Comparison of ENCODE assay signal across 1 cellular context in the genomic region with DNA sequence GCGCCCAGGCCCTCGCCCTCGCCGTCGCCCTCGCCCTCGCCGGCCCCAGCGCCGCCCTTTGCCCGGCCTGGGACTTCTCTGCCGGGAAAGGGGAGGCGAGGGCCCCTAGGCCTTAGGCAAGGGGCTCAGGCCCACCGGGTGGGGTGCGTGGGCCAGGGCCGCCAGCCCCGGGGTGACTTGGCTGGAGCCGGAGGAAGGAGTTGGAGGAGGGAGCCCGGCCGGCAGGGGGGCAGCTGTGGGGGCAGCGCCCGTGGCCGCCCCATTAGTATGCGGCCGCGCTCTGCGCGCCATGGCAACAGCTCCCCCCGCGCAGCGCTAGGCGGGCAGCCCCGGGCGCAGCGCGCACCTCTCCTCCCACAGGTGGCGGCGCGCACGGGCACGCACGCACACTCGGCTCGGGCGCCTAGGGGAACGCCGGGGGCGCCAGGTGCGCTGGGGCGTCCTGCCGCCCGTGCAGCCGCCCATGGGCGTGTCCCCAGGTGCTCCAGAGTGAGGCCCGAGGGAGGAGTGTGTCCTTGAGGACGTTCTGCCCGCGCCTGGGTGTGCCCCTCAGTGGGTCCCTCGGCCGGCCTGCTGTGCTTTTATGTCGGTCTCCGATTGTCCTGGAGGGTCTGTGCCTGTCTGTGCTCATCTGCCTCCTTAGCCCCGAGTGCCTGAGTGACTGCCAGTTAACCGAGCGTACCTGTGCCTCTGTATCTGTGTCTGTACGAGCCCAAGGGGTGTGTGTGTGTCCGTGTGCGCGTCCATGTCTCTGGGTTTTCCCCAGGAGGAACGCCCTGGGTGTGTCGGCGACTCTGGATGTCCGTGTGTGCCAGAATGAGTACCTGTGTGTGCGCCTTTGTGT.
TF ChIP-seq lines count a peak whose summit lies in the region.

No MANE protein-coding gene starts in this region.

TF ChIP-seq in HepG2, 621 proteins besides CTCF, POLR2A, EP300 and RAD21 (continued from another document and continues in another):
- TF ChIP-seq, protein P1, sequence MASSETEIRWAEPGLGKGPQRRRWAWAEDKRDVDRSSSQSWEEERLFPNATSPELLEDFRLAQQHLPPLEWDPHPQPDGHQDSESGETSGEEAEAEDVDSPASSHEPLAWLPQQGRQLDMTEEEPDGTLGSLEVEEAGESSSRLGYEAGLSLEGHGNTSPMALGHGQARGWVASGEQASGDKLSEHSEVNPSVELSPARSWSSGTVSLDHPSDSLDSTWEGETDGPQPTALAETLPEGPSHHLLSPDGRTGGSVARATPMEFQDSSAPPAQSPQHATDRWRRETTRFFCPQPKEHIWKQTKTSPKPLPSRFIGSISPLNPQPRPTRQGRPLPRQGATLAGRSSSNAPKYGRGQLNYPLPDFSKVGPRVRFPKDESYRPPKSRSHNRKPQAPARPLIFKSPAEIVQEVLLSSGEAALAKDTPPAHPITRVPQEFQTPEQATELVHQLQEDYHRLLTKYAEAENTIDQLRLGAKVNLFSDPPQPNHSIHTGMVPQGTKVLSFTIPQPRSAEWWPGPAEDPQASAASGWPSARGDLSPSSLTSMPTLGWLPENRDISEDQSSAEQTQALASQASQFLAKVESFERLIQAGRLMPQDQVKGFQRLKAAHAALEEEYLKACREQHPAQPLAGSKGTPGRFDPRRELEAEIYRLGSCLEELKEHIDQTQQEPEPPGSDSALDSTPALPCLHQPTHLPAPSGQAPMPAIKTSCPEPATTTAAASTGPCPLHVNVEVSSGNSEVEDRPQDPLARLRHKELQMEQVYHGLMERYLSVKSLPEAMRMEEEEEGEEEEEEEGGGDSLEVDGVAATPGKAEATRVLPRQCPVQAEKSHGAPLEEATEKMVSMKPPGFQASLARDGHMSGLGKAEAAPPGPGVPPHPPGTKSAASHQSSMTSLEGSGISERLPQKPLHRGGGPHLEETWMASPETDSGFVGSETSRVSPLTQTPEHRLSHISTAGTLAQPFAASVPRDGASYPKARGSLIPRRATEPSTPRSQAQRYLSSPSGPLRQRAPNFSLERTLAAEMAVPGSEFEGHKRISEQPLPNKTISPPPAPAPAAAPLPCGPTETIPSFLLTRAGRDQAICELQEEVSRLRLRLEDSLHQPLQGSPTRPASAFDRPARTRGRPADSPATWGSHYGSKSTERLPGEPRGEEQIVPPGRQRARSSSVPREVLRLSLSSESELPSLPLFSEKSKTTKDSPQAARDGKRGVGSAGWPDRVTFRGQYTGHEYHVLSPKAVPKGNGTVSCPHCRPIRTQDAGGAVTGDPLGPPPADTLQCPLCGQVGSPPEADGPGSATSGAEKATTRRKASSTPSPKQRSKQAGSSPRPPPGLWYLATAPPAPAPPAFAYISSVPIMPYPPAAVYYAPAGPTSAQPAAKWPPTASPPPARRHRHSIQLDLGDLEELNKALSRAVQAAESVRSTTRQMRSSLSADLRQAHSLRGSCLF (CRISPR knock-in tag; IDR thresholded peaks at IDR 0.05; ENCODE audit: borderline replicate concordance), result no peak
- no peak for TF ChIP-seq MIXL1 (CRISPR knock-in tag; IDR thresholded peaks at IDR 0.05)
- no peak for TF ChIP-seq ZNF253 (CRISPR knock-in tag; IDR thresholded peaks at IDR 0.05; ENCODE audit: borderline replicate concordance)
- TF ChIP-seq, protein P2, sequence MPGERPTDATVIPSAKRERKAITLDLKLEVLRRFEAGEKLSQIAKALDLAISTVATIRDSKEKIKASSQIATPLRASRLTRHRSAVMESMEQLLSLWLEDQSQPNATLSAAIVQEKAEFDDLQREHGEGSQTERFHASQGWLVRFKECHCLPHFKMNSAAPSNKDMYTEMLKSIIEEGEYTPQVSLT (CRISPR knock-in tag; IDR thresholded peaks at IDR 0.05; ENCODE audit: borderline replicate concordance, low read depth), result no peak
- no peak for TF ChIP-seq ZNF775 (CRISPR knock-in tag; IDR thresholded peaks at IDR 0.05; ENCODE audit: borderline replicate concordance)
- TF ChIP-seq ZNF333 (CRISPR knock-in tag; IDR thresholded peaks at IDR 0.05; ENCODE audit: borderline replicate concordance), result peak; percentile 34; the same call in 1 of the 2 replicates
- no peak for TF ChIP-seq RXRA (CRISPR knock-in tag; IDR thresholded peaks at IDR 0.05)
- TF ChIP-seq, protein P3, sequence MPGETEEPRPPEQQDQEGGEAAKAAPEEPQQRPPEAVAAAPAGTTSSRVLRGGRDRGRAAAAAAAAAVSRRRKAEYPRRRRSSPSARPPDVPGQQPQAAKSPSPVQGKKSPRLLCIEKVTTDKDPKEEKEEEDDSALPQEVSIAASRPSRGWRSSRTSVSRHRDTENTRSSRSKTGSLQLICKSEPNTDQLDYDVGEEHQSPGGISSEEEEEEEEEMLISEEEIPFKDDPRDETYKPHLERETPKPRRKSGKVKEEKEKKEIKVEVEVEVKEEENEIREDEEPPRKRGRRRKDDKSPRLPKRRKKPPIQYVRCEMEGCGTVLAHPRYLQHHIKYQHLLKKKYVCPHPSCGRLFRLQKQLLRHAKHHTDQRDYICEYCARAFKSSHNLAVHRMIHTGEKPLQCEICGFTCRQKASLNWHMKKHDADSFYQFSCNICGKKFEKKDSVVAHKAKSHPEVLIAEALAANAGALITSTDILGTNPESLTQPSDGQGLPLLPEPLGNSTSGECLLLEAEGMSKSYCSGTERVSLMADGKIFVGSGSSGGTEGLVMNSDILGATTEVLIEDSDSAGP (CRISPR knock-in tag; IDR thresholded peaks at IDR 0.05; ENCODE audit: borderline replicate concordance), result no peak; the same call in 1 of the 2 replicates
- no peak for TF ChIP-seq KDM5A (IDR thresholded peaks at IDR 0.05; ENCODE audit: borderline replicate concordance, low read length)
- TF ChIP-seq PLRG1 (conservative IDR thresholded peaks at IDR 0.05), result no peak
- no peak for TF ChIP-seq SIX1 (CRISPR knock-in tag; IDR thresholded peaks at IDR 0.05; ENCODE audit: borderline replicate concordance)
- TF ChIP-seq, protein P4, sequence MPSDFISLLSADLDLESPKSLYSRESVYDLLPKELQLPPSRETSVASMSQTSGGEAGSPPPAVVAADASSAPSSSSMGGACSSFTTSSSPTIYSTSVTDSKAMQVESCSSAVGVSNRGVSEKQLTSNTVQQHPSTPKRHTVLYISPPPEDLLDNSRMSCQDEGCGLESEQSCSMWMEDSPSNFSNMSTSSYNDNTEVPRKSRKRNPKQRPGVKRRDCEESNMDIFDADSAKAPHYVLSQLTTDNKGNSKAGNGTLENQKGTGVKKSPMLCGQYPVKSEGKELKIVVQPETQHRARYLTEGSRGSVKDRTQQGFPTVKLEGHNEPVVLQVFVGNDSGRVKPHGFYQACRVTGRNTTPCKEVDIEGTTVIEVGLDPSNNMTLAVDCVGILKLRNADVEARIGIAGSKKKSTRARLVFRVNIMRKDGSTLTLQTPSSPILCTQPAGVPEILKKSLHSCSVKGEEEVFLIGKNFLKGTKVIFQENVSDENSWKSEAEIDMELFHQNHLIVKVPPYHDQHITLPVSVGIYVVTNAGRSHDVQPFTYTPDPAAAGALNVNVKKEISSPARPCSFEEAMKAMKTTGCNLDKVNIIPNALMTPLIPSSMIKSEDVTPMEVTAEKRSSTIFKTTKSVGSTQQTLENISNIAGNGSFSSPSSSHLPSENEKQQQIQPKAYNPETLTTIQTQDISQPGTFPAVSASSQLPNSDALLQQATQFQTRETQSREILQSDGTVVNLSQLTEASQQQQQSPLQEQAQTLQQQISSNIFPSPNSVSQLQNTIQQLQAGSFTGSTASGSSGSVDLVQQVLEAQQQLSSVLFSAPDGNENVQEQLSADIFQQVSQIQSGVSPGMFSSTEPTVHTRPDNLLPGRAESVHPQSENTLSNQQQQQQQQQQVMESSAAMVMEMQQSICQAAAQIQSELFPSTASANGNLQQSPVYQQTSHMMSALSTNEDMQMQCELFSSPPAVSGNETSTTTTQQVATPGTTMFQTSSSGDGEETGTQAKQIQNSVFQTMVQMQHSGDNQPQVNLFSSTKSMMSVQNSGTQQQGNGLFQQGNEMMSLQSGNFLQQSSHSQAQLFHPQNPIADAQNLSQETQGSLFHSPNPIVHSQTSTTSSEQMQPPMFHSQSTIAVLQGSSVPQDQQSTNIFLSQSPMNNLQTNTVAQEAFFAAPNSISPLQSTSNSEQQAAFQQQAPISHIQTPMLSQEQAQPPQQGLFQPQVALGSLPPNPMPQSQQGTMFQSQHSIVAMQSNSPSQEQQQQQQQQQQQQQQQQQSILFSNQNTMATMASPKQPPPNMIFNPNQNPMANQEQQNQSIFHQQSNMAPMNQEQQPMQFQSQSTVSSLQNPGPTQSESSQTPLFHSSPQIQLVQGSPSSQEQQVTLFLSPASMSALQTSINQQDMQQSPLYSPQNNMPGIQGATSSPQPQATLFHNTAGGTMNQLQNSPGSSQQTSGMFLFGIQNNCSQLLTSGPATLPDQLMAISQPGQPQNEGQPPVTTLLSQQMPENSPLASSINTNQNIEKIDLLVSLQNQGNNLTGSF (CRISPR knock-in tag; IDR thresholded peaks at IDR 0.05), result no peak
- TF ChIP-seq CBX2 (IDR thresholded peaks at IDR 0.05; ENCODE audit: low read depth, low read length), result no peak
- TF ChIP-seq CBX2 (CRISPR knock-in tag; IDR thresholded peaks at IDR 0.05; ENCODE audit: low read depth), result no peak
- TF ChIP-seq ZNF260 (CRISPR knock-in tag; IDR thresholded peaks at IDR 0.05; ENCODE audit: borderline replicate concordance, low read depth), result no peak
- no peak for TF ChIP-seq PCBP2 (optimal IDR thresholded peaks at IDR 0.05; ENCODE audit: low read depth, low read length, poor library complexity, severe bottlenecking)
- TF ChIP-seq ZFAT (CRISPR knock-in tag; conservative IDR thresholded peaks at IDR 0.05), result no peak
- no peak for TF ChIP-seq ZNF749 (CRISPR knock-in tag; IDR thresholded peaks at IDR 0.05; ENCODE audit: borderline replicate concordance)
- no peak for TF ChIP-seq FOXA1 (IDR thresholded peaks at IDR 0.05)
- no peak for TF ChIP-seq FOXA1 (CRISPR knock-in tag; IDR thresholded peaks at IDR 0.05)
- TF ChIP-seq ZNF337 (CRISPR knock-in tag; IDR thresholded peaks at IDR 0.05; ENCODE audit: borderline replicate concordance, low read depth), result no peak
- TF ChIP-seq ZNF468 (CRISPR knock-in tag; IDR thresholded peaks at IDR 0.05), result no peak
- no peak for TF ChIP-seq FOSL2 (CRISPR knock-in tag; IDR thresholded peaks at IDR 0.05)
- no peak for TF ChIP-seq GABPA (IDR thresholded peaks at IDR 0.05; ENCODE audit: low read depth, low read length)
- no peak for TF ChIP-seq GABPA (CRISPR knock-in tag; IDR thresholded peaks at IDR 0.05; ENCODE audit: low read depth)
- TF ChIP-seq HNRNPH1 (optimal IDR thresholded peaks at IDR 0.05; ENCODE audit: low read depth, low read length), result no peak
- TF ChIP-seq, protein P5, sequence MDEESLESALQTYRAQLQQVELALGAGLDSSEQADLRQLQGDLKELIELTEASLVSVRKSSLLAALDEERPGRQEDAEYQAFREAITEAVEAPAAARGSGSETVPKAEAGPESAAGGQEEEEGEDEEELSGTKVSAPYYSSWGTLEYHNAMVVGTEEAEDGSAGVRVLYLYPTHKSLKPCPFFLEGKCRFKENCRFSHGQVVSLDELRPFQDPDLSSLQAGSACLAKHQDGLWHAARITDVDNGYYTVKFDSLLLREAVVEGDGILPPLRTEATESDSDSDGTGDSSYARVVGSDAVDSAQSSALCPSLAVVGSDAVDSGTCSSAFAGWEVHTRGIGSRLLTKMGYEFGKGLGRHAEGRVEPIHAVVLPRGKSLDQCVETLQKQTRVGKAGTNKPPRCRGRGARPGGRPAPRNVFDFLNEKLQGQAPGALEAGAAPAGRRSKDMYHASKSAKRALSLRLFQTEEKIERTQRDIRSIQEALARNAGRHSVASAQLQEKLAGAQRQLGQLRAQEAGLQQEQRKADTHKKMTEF (CRISPR knock-in tag; IDR thresholded peaks at IDR 0.05), result peak; percentile 55; the same call in 1 of the 2 replicates
- TF ChIP-seq, protein P6, sequence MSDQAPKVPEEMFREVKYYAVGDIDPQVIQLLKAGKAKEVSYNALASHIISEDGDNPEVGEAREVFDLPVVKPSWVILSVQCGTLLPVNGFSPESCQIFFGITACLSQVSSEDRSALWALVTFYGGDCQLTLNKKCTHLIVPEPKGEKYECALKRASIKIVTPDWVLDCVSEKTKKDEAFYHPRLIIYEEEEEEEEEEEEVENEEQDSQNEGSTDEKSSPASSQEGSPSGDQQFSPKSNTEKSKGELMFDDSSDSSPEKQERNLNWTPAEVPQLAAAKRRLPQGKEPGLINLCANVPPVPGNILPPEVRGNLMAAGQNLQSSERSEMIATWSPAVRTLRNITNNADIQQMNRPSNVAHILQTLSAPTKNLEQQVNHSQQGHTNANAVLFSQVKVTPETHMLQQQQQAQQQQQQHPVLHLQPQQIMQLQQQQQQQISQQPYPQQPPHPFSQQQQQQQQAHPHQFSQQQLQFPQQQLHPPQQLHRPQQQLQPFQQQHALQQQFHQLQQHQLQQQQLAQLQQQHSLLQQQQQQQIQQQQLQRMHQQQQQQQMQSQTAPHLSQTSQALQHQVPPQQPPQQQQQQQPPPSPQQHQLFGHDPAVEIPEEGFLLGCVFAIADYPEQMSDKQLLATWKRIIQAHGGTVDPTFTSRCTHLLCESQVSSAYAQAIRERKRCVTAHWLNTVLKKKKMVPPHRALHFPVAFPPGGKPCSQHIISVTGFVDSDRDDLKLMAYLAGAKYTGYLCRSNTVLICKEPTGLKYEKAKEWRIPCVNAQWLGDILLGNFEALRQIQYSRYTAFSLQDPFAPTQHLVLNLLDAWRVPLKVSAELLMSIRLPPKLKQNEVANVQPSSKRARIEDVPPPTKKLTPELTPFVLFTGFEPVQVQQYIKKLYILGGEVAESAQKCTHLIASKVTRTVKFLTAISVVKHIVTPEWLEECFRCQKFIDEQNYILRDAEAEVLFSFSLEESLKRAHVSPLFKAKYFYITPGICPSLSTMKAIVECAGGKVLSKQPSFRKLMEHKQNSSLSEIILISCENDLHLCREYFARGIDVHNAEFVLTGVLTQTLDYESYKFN (CRISPR knock-in tag; conservative IDR thresholded peaks at IDR 0.05), result peak; percentile 50
- TF ChIP-seq, protein P7, sequence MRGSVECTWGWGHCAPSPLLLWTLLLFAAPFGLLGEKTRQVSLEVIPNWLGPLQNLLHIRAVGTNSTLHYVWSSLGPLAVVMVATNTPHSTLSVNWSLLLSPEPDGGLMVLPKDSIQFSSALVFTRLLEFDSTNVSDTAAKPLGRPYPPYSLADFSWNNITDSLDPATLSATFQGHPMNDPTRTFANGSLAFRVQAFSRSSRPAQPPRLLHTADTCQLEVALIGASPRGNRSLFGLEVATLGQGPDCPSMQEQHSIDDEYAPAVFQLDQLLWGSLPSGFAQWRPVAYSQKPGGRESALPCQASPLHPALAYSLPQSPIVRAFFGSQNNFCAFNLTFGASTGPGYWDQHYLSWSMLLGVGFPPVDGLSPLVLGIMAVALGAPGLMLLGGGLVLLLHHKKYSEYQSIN (CRISPR knock-in tag; IDR thresholded peaks at IDR 0.05; ENCODE audit: borderline replicate concordance), result no peak
